Comparison of ENCODE assay signal across 13 cellular contexts in the genomic region with DNA sequence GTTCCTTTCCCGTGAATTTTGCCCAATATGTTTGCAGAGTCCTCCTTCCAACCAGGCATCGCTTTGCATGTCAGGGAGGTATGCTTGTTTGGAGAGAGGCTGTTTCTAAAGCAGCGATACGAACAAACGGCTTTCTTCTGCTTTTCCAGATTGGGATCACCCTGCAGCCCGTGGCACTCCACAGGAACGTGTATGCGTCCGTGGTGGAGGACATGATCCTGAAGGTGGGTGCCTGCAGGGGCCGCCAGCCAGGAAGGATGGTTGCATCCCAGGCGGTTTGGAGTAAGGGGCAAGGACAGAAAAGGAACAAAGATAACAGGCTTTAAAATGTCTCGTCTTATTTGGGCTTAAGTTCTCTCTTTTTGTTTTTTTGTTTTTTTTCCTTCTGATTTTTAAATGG. TPM values are rescaled to one million over a fixed set of nuclear protein-coding genes. Genes with fewer than 3 reads are reported as not detected.
DNase-seq lines count a peak whose midpoint lies in the region; ATAC-seq and TF ChIP-seq lines count a peak whose summit lies in the region.
"Had no signal": no experiment of that assay in that cellular context is flagged by ENCODE, and none has a peak within 500 bp of the region (broad histone marks: within the 10 kb centered on the region; RNA-seq: fewer than 3 reads in every experiment).

No MANE protein-coding gene starts in this region.

- no peak overlapping the region for H3K56ac ChIP-seq in mesendoderm (ENCODE audit: low read length)

- no peak overlapping the region for H2BK5ac ChIP-seq in mesendoderm (ENCODE audit: low read length)

- ATAC-seq in activated T-helper 17 cell treated with anti-CD3 and anti-CD28 coated beads, Interleukin-2, amount 50 U/mL, for 72 hours (replicated peaks), result no peak
- ATAC-seq in stimulated activated effector memory CD8-positive, alpha-beta T cell treated with anti-CD3 and anti-CD28 coated beads, Interleukin-12 subunit alpha, Interleukin-12 subunit beta, amount 100 ng/mL, for 72 hours, result no peak

- no peak overlapping the region for H2AK5ac ChIP-seq in mesendoderm (ENCODE audit: low read length)

- H3K9ac ChIP-seq in mesendoderm (ENCODE audit: low read length) (no peak overlapping the region), smooth muscle cell (ENCODE audit: low read depth) (no peak overlapping the region)

- H3K4me2 ChIP-seq in mesendoderm (ENCODE audit: low read length) (no peak overlapping the region), smooth muscle cell (no peak overlapping the region)

- intact Hi-C loops in dorsolateral prefrontal cortex (cut with DNase I), result no loop called here
- intact Hi-C loops in activated CD4-positive, alpha-beta T cell treated with anti-CD3 and anti-CD28 coated beads, Interleukin-2, amount 10 ng/mL, durations not matched to agents 24 days and 14 days (cut with micrococcal nuclease), result no loop called here

- H3K9me3 Mint-ChIP-seq in activated T-helper 17 cell treated with anti-CD3 and anti-CD28 coated beads, Interleukin-2, amount 50 U/mL, for 72 hours, result no peaks in the 10 kb centered on the region
- no peaks in the 10 kb centered on the region for H3K9me3 Mint-ChIP-seq in stimulated activated effector memory CD8-positive, alpha-beta T cell treated with anti-CD3 and anti-CD28 coated beads, Interleukin-12 subunit alpha, Interleukin-12 subunit beta, amount 100 ng/mL, for 72 hours
- H3K9me3 Mint-ChIP-seq in activated CD4-positive, alpha-beta T cell treated with anti-CD3 and anti-CD28 coated beads, Interleukin-2, amount 10 ng/mL, durations not matched to agents 24 days and 14 days, result no peaks in the 10 kb centered on the region
- H3K9me3 Mint-ChIP-seq: CD4-positive, alpha-beta T cell had no signal

- peaks cover 35% of the 10 kb centered on the region for H3K36me3 ChIP-seq in mesendoderm (ENCODE audit: control insufficient read depth, insufficient read depth, low read length)
- H3K36me3 ChIP-seq in smooth muscle cell (ENCODE audit: low read depth), result peaks cover 15% of the 10 kb centered on the region

- no peaks in the 10 kb centered on the region for H3K27me3 Mint-ChIP-seq in activated T-helper 17 cell treated with anti-CD3 and anti-CD28 coated beads, Interleukin-2, amount 50 U/mL, for 72 hours
- no peaks in the 10 kb centered on the region for H3K27me3 Mint-ChIP-seq in activated CD4-positive, alpha-beta T cell treated with anti-CD3 and anti-CD28 coated beads, Interleukin-2, amount 10 ng/mL, durations not matched to agents 24 days and 14 days
- H3K27me3 Mint-ChIP-seq: B cell; CD4-positive, alpha-beta T cell had no signal

- no peaks in the 10 kb centered on the region for H3K27me3 ChIP-seq in dorsolateral prefrontal cortex
- H3K27me3 ChIP-seq in mesendoderm (ENCODE audit: insufficient read depth, low read length, poor library complexity), result no peaks in the 10 kb centered on the region
- H3K27me3 ChIP-seq in smooth muscle cell (ENCODE audit: low read depth), result no peaks in the 10 kb centered on the region

- peaks cover 4% of the 10 kb centered on the region for H3K4me1 Mint-ChIP-seq in activated T-helper 17 cell treated with anti-CD3 and anti-CD28 coated beads, Interleukin-2, amount 50 U/mL, for 72 hours
- H3K4me1 Mint-ChIP-seq in stimulated activated effector memory CD8-positive, alpha-beta T cell treated with anti-CD3 and anti-CD28 coated beads, Interleukin-12 subunit alpha, Interleukin-12 subunit beta, amount 100 ng/mL, for 72 hours, result no peaks in the 10 kb centered on the region
- H3K4me1 Mint-ChIP-seq in activated CD4-positive, alpha-beta T cell treated with anti-CD3 and anti-CD28 coated beads, Interleukin-2, amount 10 ng/mL, durations not matched to agents 24 days and 14 days, result no peaks in the 10 kb centered on the region
- H3K4me1 Mint-ChIP-seq: B cell had no signal

- H3K36me3 Mint-ChIP-seq in activated T-helper 17 cell treated with anti-CD3 and anti-CD28 coated beads, Interleukin-2, amount 50 U/mL, for 72 hours (ENCODE audit: low read depth), result peaks cover 98% of the 10 kb centered on the region
- peaks cover 100% of the 10 kb centered on the region for H3K36me3 Mint-ChIP-seq in stimulated activated effector memory CD8-positive, alpha-beta T cell treated with anti-CD3 and anti-CD28 coated beads, Interleukin-12 subunit alpha, Interleukin-12 subunit beta, amount 100 ng/mL, for 72 hours
- peaks cover 60% of the 10 kb centered on the region for H3K36me3 Mint-ChIP-seq in activated CD4-positive, alpha-beta T cell treated with anti-CD3 and anti-CD28 coated beads, Interleukin-2, amount 10 ng/mL, durations not matched to agents 24 days and 14 days (ENCODE audit: low read depth)

- no peak overlapping the region for H3K18ac ChIP-seq in mesendoderm (ENCODE audit: low read length)

- no peaks in the 10 kb centered on the region for H3K4me1 ChIP-seq in mesendoderm (ENCODE audit: control insufficient read depth, low read depth, low read length)
- H3K4me1 ChIP-seq in smooth muscle cell (ENCODE audit: low read depth), result no peaks in the 10 kb centered on the region
- H3K4me1 ChIP-seq: HAP-1 had no signal

- H2BK15ac ChIP-seq in mesendoderm (replicated peaks; ENCODE audit: low read depth), result no peak overlapping the region

- WGBS in mesendoderm (ENCODE audit: extremely low coverage, insufficient coverage, low lambda C conversion rate), result no CpG with 5 or more reads among the region's 12 CpGs
- WGBS in smooth muscle cell (ENCODE audit: low lambda C conversion rate), result 95% methylated on average over 12 of the region's 12 CpGs

- H3K27ac ChIP-seq in dorsolateral prefrontal cortex, result peak overlapping the region in 57 of 59 donors; percentile 6 to 100 (median 98)
- no peak overlapping the region for H3K27ac ChIP-seq in mesendoderm (ENCODE audit: low read depth, low read length)
- H3K27ac ChIP-seq in smooth muscle cell (ENCODE audit: low read depth), result no peak overlapping the region

- no peak for TF ChIP-seq CTCF in dorsolateral prefrontal cortex (IDR thresholded peaks at IDR 0.05 in 54 of 56, conservative IDR thresholded peaks at IDR 0.05 in 2 of 56; ENCODE audit: low read depth in 1 of 56, partially characterized antibody in 56 of 56)
- no peak for TF ChIP-seq CTCF in smooth muscle cell (IDR thresholded peaks at IDR 0.05; ENCODE audit: borderline replicate concordance, insufficient read depth, poor library complexity, severe bottlenecking)

- H3K79me2 ChIP-seq in mesendoderm (ENCODE audit: control insufficient read depth, insufficient read depth, low read length) (no peaks in the 10 kb centered on the region), smooth muscle cell (ENCODE audit: low read depth) (no peaks in the 10 kb centered on the region)

- no peak overlapping the region for H3K4me3 Mint-ChIP-seq in activated T-helper 17 cell treated with anti-CD3 and anti-CD28 coated beads, Interleukin-2, amount 50 U/mL, for 72 hours
- no peak overlapping the region for H3K4me3 Mint-ChIP-seq in stimulated activated effector memory CD8-positive, alpha-beta T cell treated with anti-CD3 and anti-CD28 coated beads, Interleukin-12 subunit alpha, Interleukin-12 subunit beta, amount 100 ng/mL, for 72 hours
- no peak overlapping the region for H3K4me3 Mint-ChIP-seq in activated CD4-positive, alpha-beta T cell treated with anti-CD3 and anti-CD28 coated beads, Interleukin-2, amount 10 ng/mL, durations not matched to agents 24 days and 14 days
- H3K4me3 Mint-ChIP-seq: B cell; CD4-positive, alpha-beta T cell had no signal

- H3F3A ChIP-seq in smooth muscle cell (ENCODE audit: low read depth), result peaks cover 3% of the 10 kb centered on the region

- no peak overlapping the region for H4K8ac ChIP-seq in mesendoderm (ENCODE audit: low read depth, low read length)

- DNase-seq in NCI-H774 (lab: John Stamatoyannopoulos, UW), result peak; percentile 13
- peak in 1 of 10 donors; percentile 34 for DNase-seq in dorsolateral prefrontal cortex
- DNase-seq in stimulated activated effector memory CD8-positive, alpha-beta T cell treated with anti-CD3 and anti-CD28 coated beads, Interleukin-12 subunit alpha, Interleukin-12 subunit beta, amount 100 ng/mL, for 72 hours (ENCODE audit: low spot score in 2 of 2), result no peak
- no peak for DNase-seq in mesendoderm
- no peak for DNase-seq in COLO829 (ENCODE audit: low spot score)
- DNase-seq in activated CD4-positive, alpha-beta T cell treated with anti-CD3 and anti-CD28 coated beads, Interleukin-2, amount 10 ng/mL, durations not matched to agents 24 days and 14 days, result no peak
- no peak for DNase-seq in smooth muscle cell (lab: John Stamatoyannopoulos, UW; ENCODE audit: unreplicated experiment)
- DNase-seq: C1 segment of cervical spinal cord; CD4-positive, alpha-beta T cell; EL had no signal

- H3K79me1 ChIP-seq in mesendoderm (ENCODE audit: low read length), result no peaks in the 10 kb centered on the region

- H3K27ac Mint-ChIP-seq in activated T-helper 17 cell treated with anti-CD3 and anti-CD28 coated beads, Interleukin-2, amount 50 U/mL, for 72 hours, result peak overlapping the region; percentile 28
- H3K27ac Mint-ChIP-seq in stimulated activated effector memory CD8-positive, alpha-beta T cell treated with anti-CD3 and anti-CD28 coated beads, Interleukin-12 subunit alpha, Interleukin-12 subunit beta, amount 100 ng/mL, for 72 hours, result peak overlapping the region; percentile 56
- no peak overlapping the region for H3K27ac Mint-ChIP-seq in activated CD4-positive, alpha-beta T cell treated with anti-CD3 and anti-CD28 coated beads, Interleukin-2, amount 10 ng/mL, durations not matched to agents 24 days and 14 days
- H3K27ac Mint-ChIP-seq: B cell; CD4-positive, alpha-beta T cell had no signal

- no peaks in the 10 kb centered on the region for H4K20me1 ChIP-seq in smooth muscle cell (ENCODE audit: low read depth)

- no peak overlapping the region for H3K23ac ChIP-seq in mesendoderm (ENCODE audit: low read length)

- no peak overlapping the region for H2AFZ ChIP-seq in smooth muscle cell (ENCODE audit: low read depth)

- no peaks in the 10 kb centered on the region for H3K9me3 ChIP-seq in smooth muscle cell (replicated peaks; ENCODE audit: low read depth)
- H3K9me3 ChIP-seq: HAP-1 had no signal

- H3K4me3 ChIP-seq in dorsolateral prefrontal cortex (no peak overlapping the region), mesendoderm (ENCODE audit: low read length) (no peak overlapping the region), smooth muscle cell (no peak overlapping the region)
- H3K4me3 ChIP-seq: HAP-1 had no signal

- H2BK120ac ChIP-seq in mesendoderm (ENCODE audit: low read depth, low read length), result no peak overlapping the region

- no peak overlapping the region for H4K5ac ChIP-seq in mesendoderm (ENCODE audit: low read length)

- H3K4ac ChIP-seq in mesendoderm (ENCODE audit: low read depth, low read length), result no peak overlapping the region

RNA-seq across cellular contexts. Expression of a gene that starts 17.5 kb away (rescaled TPM):
- total RNA-seq in activated T-helper 17 cell treated with anti-CD3 and anti-CD28 coated beads, Interleukin-2, amount 50 U/mL, for 72 hours, result 1 to 10 TPM; 1.4 to 2.0 TPM
- total RNA-seq in dorsolateral prefrontal cortex (100 to 1,000 TPM in 6 of 120 experiments, 10 to 100 TPM in 114; 22.2 to 201 (median 55.1) TPM), smooth muscle cell (2.4 TPM in 1 of 2 replicates, not detected in the other)
- polyA plus RNA-seq in mesendoderm (2013, experiment 1 of 2), result 3.7 TPM
- polyA plus RNA-seq in mesendoderm (2013, experiment 2 of 2), result 3.7 TPM
- 1.4 and 2.1 TPM in 2 replicates for total RNA-seq in activated CD4-positive, alpha-beta T cell treated with anti-CD3 and anti-CD28 coated beads, Interleukin-2, amount 10 ng/mL, durations not matched to agents 24 days and 14 days
- 3.8 and 5.4 TPM in 2 replicates for polyA plus RNA-seq in smooth muscle cell

Comparison
In these comparisons a context has a peak if more than half of its experiments do, and no peak if none do; other contexts are left out.
1. H3K27ac ChIP-seq: peak in dorsolateral prefrontal cortex (57 of 59); none in mesendoderm (single experiment) and smooth muscle cell (single experiment).